In the genomic region with DNA sequence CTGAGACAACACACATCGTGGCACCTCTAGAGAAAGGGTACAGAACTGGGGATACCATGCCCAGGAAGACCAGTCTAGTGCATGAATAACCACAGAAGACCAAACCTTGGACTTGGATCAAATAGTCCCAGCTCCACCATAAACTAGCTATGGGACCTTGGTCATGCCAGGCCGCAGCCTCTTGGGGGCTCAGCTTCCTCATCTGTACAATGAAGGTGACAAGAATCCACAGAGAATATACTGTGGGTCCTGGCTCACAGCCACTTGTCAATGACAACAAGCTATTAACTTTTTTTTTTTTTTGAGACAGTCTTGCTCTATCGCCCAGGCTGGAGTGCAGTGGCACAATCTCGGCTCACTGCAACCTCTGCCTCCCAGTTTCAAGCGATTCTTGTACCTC, we compare ENCODE assay signal across 21 cellular contexts. TPM values are rescaled to one million over a fixed set of nuclear protein-coding genes. Genes with fewer than 3 reads are reported as not detected.
DNase-seq lines count a peak whose midpoint lies in the region; ATAC-seq and TF ChIP-seq lines count a peak whose summit lies in the region.
"Had no signal": no experiment of that assay in that cellular context is flagged by ENCODE, and none has a peak within 500 bp of the region (broad histone marks: within the 10 kb centered on the region; RNA-seq: fewer than 3 reads in every experiment).

No MANE protein-coding gene starts in this region.

- peaks cover 0 to 43% of the 10 kb centered on the region in 2 donors for H3K4me1 ChIP-seq in right atrium auricular region
- peaks cover 30% of the 10 kb centered on the region for H3K4me1 ChIP-seq in PC-9 (replicated peaks; ENCODE audit: insufficient read depth)

- H3F3A ChIP-seq in PC-9 (ENCODE audit: insufficient read depth, low read depth) = peaks cover 43% of the 10 kb centered on the region

- no peaks in the 10 kb centered on the region for H3K9me2 ChIP-seq in PC-9 (ENCODE audit: insufficient read depth)

- H3K4me3 Mint-ChIP-seq in activated T-cell treated with anti-CD3 and anti-CD28 coated beads, Interleukin-2, amount 50 U/mL, for 24 hours = no peak overlapping the region

- H3K27ac Mint-ChIP-seq in activated T-cell treated with anti-CD3 and anti-CD28 coated beads, Interleukin-2, amount 50 U/mL, for 24 hours = no peak overlapping the region

- H3K9me3 Mint-ChIP-seq in activated T-cell treated with anti-CD3 and anti-CD28 coated beads, Interleukin-2, amount 50 U/mL, for 24 hours = no peaks in the 10 kb centered on the region

- H3K27me3 ChIP-seq in right atrium auricular region (no peaks in the 10 kb centered on the region), PC-9 (ENCODE audit: insufficient read depth, low read depth) (no peaks in the 10 kb centered on the region)
- H3K27me3 ChIP-seq: adrenal gland, foreskin keratinocyte, ovary had no signal

- H3K36me3 ChIP-seq in right atrium auricular region (no peaks in the 10 kb centered on the region), PC-9 (ENCODE audit: low read depth) (no peaks in the 10 kb centered on the region)
- H3K36me3 ChIP-seq: adrenal gland, ovary had no signal

- BruUV-seq in PC-9 (replicated peaks; lab: Mats Ljungman, UMichigan) = no TSS peak

- ATAC-seq in GM18519 (IDR thresholded peaks at IDR 0.05; ENCODE audit: low FRiP score, unreplicated experiment) = no peak
- ATAC-seq in GM18858 (IDR thresholded peaks at IDR 0.05; ENCODE audit: unreplicated experiment) = no peak
- ATAC-seq: activated CD4-positive, CD25-positive, alpha-beta regulatory T cell treated with anti-CD3 and anti-CD28 coated beads, Interleukin-2, amount 50 U/mL, for 24 hours; foreskin keratinocyte; left ventricle myocardium superior; Panc1 had no signal

- peaks cover 17% of the 10 kb centered on the region for H3K36me3 Mint-ChIP-seq in activated T-cell treated with anti-CD3 and anti-CD28 coated beads, Interleukin-2, amount 50 U/mL, for 24 hours (ENCODE audit: low read depth)

- peaks cover 41% of the 10 kb centered on the region for H3K79me2 ChIP-seq in PC-9 (ENCODE audit: low read depth)

- POLR2A ChIA-PET in PC-9 (lab: Charles Lee; ENCODE audit: unreplicated experiment) = interaction anchor here (0.6 kb wide), 2 partner anchors 257 to 351 kb away, joined by 3 to 4 read pairs; no protein-coding TSS in a partner anchor

- DNase-seq in right atrium auricular region (ENCODE audit: low spot score) (no peak), cardiac septum (ENCODE audit: low spot score) (no peak), PC-9 (no peak), putamen (ENCODE audit: low spot score) (no peak)
- DNase-seq in activated T-cell treated with anti-CD3 and anti-CD28 coated beads, Interleukin-2, amount 50 U/mL, for 24 hours = no peak
- DNase-seq: adrenal gland, cerebellar nuclear complex, left ventricle myocardium superior, NCI-H1436 treated with DMSO at 0.1 percent for 48 hours, NCI-H510A, ovary, SW 1271 had no signal

- H3K4me1 Mint-ChIP-seq in activated T-cell treated with anti-CD3 and anti-CD28 coated beads, Interleukin-2, amount 50 U/mL, for 24 hours (ENCODE audit: low read depth) = peaks cover 26% of the 10 kb centered on the region

- CTCF ChIA-PET in PC-9 (lab: Charles Lee) = interaction anchor here (0.5 to 0.6 kb wide), 3 partner anchors 14 to 29 kb away, joined by 3 to 8 read pairs (median 5); no protein-coding TSS in a partner anchor

- intact Hi-C loops in cardiac septum (cut with DNase I) (no loop called here), PC-9 (cut with micrococcal nuclease; ENCODE audit: unreplicated experiment) (no loop called here)

- H2AFZ ChIP-seq in PC-9 = no peak overlapping the region

- H3K4me3 ChIP-seq in right atrium auricular region (no peak overlapping the region), PC-9 (no peak overlapping the region)
- H3K4me3 ChIP-seq: adrenal gland, ovary, smooth muscle cell had no signal

- no peaks in the 10 kb centered on the region for H3K27me3 Mint-ChIP-seq in activated T-cell treated with anti-CD3 and anti-CD28 coated beads, Interleukin-2, amount 50 U/mL, for 24 hours

- H3K4me2 ChIP-seq in PC-9 = no peak overlapping the region
- H3K4me2 ChIP-seq: KMS-11, smooth muscle cell had no signal

- H4K20me1 ChIP-seq in PC-9 (ENCODE audit: insufficient read depth) = no peaks in the 10 kb centered on the region

- TF ChIP-seq CTCF in right atrium auricular region (IDR thresholded peaks at IDR 0.05) = no peak
- TF ChIP-seq CTCF in PC-9 (conservative IDR thresholded peaks at IDR 0.05) = no peak

- peak overlapping the region; percentile 97 to 98 for H3K27ac ChIP-seq in right atrium auricular region
- H3K27ac ChIP-seq in PC-9 = peak overlapping the region; percentile 32; the same call in 1 of the 2 replicates
- peak overlapping the region; percentile 60 for H3K27ac ChIP-seq in cingulate gyrus (ENCODE audit: low read depth, low read length)
- H3K27ac ChIP-seq: adrenal gland, foreskin keratinocyte, KMS-11, ovary had no signal

- no peaks in the 10 kb centered on the region for H3K9me3 ChIP-seq in right atrium auricular region
- no peaks in the 10 kb centered on the region for H3K9me3 ChIP-seq in PC-9 (ENCODE audit: insufficient read depth, low read depth)
- H3K9me3 ChIP-seq: adrenal gland, ovary had no signal

RNA-seq across cellular contexts. Expression of gene KYAT1, which starts 3.9 kb away (rescaled TPM):
- 10 to 100 TPM; 10.1 to 15.1 TPM for total RNA-seq in right atrium auricular region
- total RNA-seq in cardiac septum = 9.2 TPM
- 26.1 and 27.6 TPM in 2 replicates for total RNA-seq in PC-9 (2021)

RNA-seq across cellular contexts. Expression of gene LRRC8A, which starts 4.1 kb away (rescaled TPM):
- total RNA-seq in right atrium auricular region = 10 to 100 TPM; 45.3 to 65.9 TPM
- total RNA-seq in cardiac septum = 24.2 TPM
- total RNA-seq in PC-9 (2021) = 90.3 and 95.7 TPM in 2 replicates

RNA-seq across cellular contexts. Expression of gene PHYHD1, which starts 42.9 kb away (rescaled TPM):
- total RNA-seq in right atrium auricular region (10 to 100 TPM; 21.3 to 51.9 TPM), cardiac septum (21.9 TPM), PC-9 (2021) (4.2 and 6.3 TPM in 2 replicates)
- total RNA-seq: activated CD8-positive, alpha-beta memory T cell treated with anti-CD3 and anti-CD28 coated beads for 36 hours had no signal

RNA-seq across cellular contexts. Expression of gene SPOUT1, which starts 48.3 kb away (rescaled TPM):
- total RNA-seq in right atrium auricular region = 10 to 100 TPM in 1 of 2 donors, 1 to 10 TPM in 1; 8.5 to 11.6 TPM
- total RNA-seq in cardiac septum = 18.0 TPM
- 59.6 and 75.5 TPM in 2 replicates for total RNA-seq in PC-9 (2021)

RNA-seq across cellular contexts. Expression of gene ENDOG, which starts 59.6 kb away (rescaled TPM):
- total RNA-seq in right atrium auricular region (10 to 100 TPM; 33.6 to 74.4 TPM), cardiac septum (47.1 TPM), PC-9 (2021) (28.6 and 47.9 TPM in 2 replicates)

Comparison
In these comparisons a context has a peak if more than half of its experiments do, and no peak if none do; other contexts are left out.
1. H3K27ac ChIP-seq: peak in every context shown above with its lines; median percentile 98 in right atrium auricular region; 60 in cingulate gyrus; 32 in PC-9.